In genomic region chr3:182693723-182694122, GRCh38 we compare ENCODE assay signal across 38 cellular contexts.
"Had no signal": no experiment of that assay in that cellular context is flagged by ENCODE, and none has a peak within 500 bp of the region (broad histone marks: within the 10 kb centered on the region; RNA-seq: fewer than 3 reads in every experiment).

No MANE protein-coding gene starts in this region.

- H3K4me3 Mint-ChIP-seq: activated naive CD4-positive, alpha-beta T cell treated with anti-CD3 and anti-CD28 coated beads for 36 hours; activated naive CD4-positive, alpha-beta T cell treated with anti-CD3 and anti-CD28 coated beads, Interleukin-2, amount 10 ng/mL, durations not matched to agents 7 days and 5 days; activated naive CD4-positive, alpha-beta T cell treated with anti-CD3 and anti-CD28 coated beads, Interleukin-2, amount 50 U/mL, for 24 hours; activated naive CD8-positive, alpha-beta T cell; activated naive CD8-positive, alpha-beta T cell treated with anti-CD3 and anti-CD28 coated beads for 36 hours; activated naive CD8-positive, alpha-beta T cell treated with anti-CD3 and anti-CD28 coated beads, Interleukin-2, amount 10 ng/mL, durations not matched to agents 7 days and 5 days; activated naive CD8-positive, alpha-beta T cell treated with anti-CD3 and anti-CD28 coated beads, Interleukin-2, amount 50 U/mL, for 24 hours; activated T-cell treated with anti-CD3 and anti-CD28 coated beads, Interleukin-2, amount 50 U/mL, for 4 hours; activated T-cell treated with anti-CD3 and anti-CD28 coated beads, Interleukin-2, amount 50 U/mL, for 72 hours; activated T-helper 1 cell treated with anti-CD3 and anti-CD28 coated beads, Interleukin-12 subunit alpha, Interleukin-12 subunit beta, Interleukin-2, Interleukin-4 antibody, amounts not matched to agents 30 ng/mL and 10 ng/mL and 1 ng/mL, durations not matched to agents 14 hours and 24 hours and 36 hours; activated T-helper 17 cell treated with anti-CD3 and anti-CD28 coated beads, Interleukin-2, amount 50 U/mL, for 72 hours; brain; central memory CD8-positive, alpha-beta T cell had no signal

- H3K27ac Mint-ChIP-seq: activated naive CD4-positive, alpha-beta T cell treated with anti-CD3 and anti-CD28 coated beads for 36 hours; activated naive CD4-positive, alpha-beta T cell treated with anti-CD3 and anti-CD28 coated beads, Interleukin-2, amount 10 ng/mL, durations not matched to agents 7 days and 5 days; activated naive CD4-positive, alpha-beta T cell treated with anti-CD3 and anti-CD28 coated beads, Interleukin-2, amount 50 U/mL, for 24 hours; activated naive CD4-positive, alpha-beta T cell treated with anti-CD3 and anti-CD28 coated beads, Interleukin-2, amount 50 U/mL, for 72 hours; activated naive CD8-positive, alpha-beta T cell; activated naive CD8-positive, alpha-beta T cell treated with anti-CD3 and anti-CD28 coated beads for 36 hours; activated naive CD8-positive, alpha-beta T cell treated with anti-CD3 and anti-CD28 coated beads, Interleukin-2, amount 10 ng/mL, durations not matched to agents 7 days and 5 days; activated naive CD8-positive, alpha-beta T cell treated with anti-CD3 and anti-CD28 coated beads, Interleukin-2, amount 50 U/mL, for 24 hours; activated T-cell treated with anti-CD3 and anti-CD28 coated beads, Interleukin-2, amount 50 U/mL, for 72 hours; activated T-helper 1 cell treated with anti-CD3 and anti-CD28 coated beads, Interleukin-12 subunit alpha, Interleukin-12 subunit beta, Interleukin-2, Interleukin-4 antibody, amounts not matched to agents 30 ng/mL and 10 ng/mL and 1 ng/mL, durations not matched to agents 14 hours and 24 hours and 36 hours; activated T-helper 17 cell treated with anti-CD3 and anti-CD28 coated beads, Interleukin-2, amount 50 U/mL, for 72 hours; activated T-helper 2 cell treated with anti-CD3 and anti-CD28 coated beads, Interferon-gamma antibody, Interleukin-2, Interleukin-4, amounts not matched to agents 10 μg/mL and 5 μg/mL and 100 μg/mL, durations not matched to agents 14 hours and 24 hours and 36 hours; brain had no signal

- FAIRE-seq: astrocyte, bronchial epithelial cell had no signal

- H3K4me3 ChIP-seq: adrenal gland, ascending aorta, body of pancreas, breast epithelium, cardiac muscle cell had no signal

- H3K4me1 Mint-ChIP-seq: activated naive CD4-positive, alpha-beta T cell treated with anti-CD3 and anti-CD28 coated beads, Interleukin-2, amount 10 ng/mL, durations not matched to agents 7 days and 5 days; activated naive CD4-positive, alpha-beta T cell treated with anti-CD3 and anti-CD28 coated beads, Interleukin-2, amount 50 U/mL, for 24 hours; activated naive CD8-positive, alpha-beta T cell treated with anti-CD3 and anti-CD28 coated beads for 36 hours; activated naive CD8-positive, alpha-beta T cell treated with anti-CD3 and anti-CD28 coated beads, Interleukin-2, amount 10 ng/mL, durations not matched to agents 7 days and 5 days; activated naive CD8-positive, alpha-beta T cell treated with anti-CD3 and anti-CD28 coated beads, Interleukin-2, amount 50 U/mL, for 24 hours; activated T-helper 17 cell treated with anti-CD3 and anti-CD28 coated beads, Interleukin-2, amount 50 U/mL, for 72 hours; central memory CD8-positive, alpha-beta T cell had no signal

- H3K27me3 Mint-ChIP-seq: activated naive CD4-positive, alpha-beta T cell treated with anti-CD3 and anti-CD28 coated beads, Interleukin-2, amount 50 U/mL, for 24 hours; activated naive CD8-positive, alpha-beta T cell; activated naive CD8-positive, alpha-beta T cell treated with anti-CD3 and anti-CD28 coated beads, Interleukin-2, amount 50 U/mL, for 24 hours had no signal

- H3K9me3 ChIP-seq: adrenal gland, ascending aorta, body of pancreas, breast epithelium had no signal

- H3K36me3 ChIP-seq: adrenal gland, ascending aorta, brain microvascular endothelial cell, breast epithelium, cardiac muscle cell had no signal

- H3K4me1 ChIP-seq: adrenal gland, ascending aorta, body of pancreas, breast epithelium had no signal

- H3K27ac ChIP-seq: adrenal gland, ascending aorta, body of pancreas, brain microvascular endothelial cell, breast epithelium, cardiac muscle cell had no signal

- H3K36me3 Mint-ChIP-seq: activated naive CD4-positive, alpha-beta T cell treated with anti-CD3 and anti-CD28 coated beads, Interleukin-2, amount 10 ng/mL, durations not matched to agents 7 days and 5 days; activated naive CD4-positive, alpha-beta T cell treated with anti-CD3 and anti-CD28 coated beads, Interleukin-2, amount 50 U/mL, for 24 hours; activated naive CD4-positive, alpha-beta T cell treated with anti-CD3 and anti-CD28 coated beads, Interleukin-2, amount 50 U/mL, for 72 hours; activated naive CD8-positive, alpha-beta T cell; activated naive CD8-positive, alpha-beta T cell treated with anti-CD3 and anti-CD28 coated beads for 36 hours; activated naive CD8-positive, alpha-beta T cell treated with anti-CD3 and anti-CD28 coated beads, Interleukin-2, amount 10 ng/mL, durations not matched to agents 7 days and 5 days; brain had no signal

- ATAC-seq: activated naive CD4-positive, alpha-beta T cell treated with anti-CD3 and anti-CD28 coated beads, Interleukin-2, amount 50 U/mL, for 72 hours; activated naive CD8-positive, alpha-beta T cell treated with anti-CD3 and anti-CD28 coated beads, Interleukin-2, amount 50 U/mL, for 24 hours; activated T-cell treated with anti-CD3 and anti-CD28 coated beads, Interleukin-2, amount 50 U/mL, for 4 hours; activated T-cell treated with anti-CD3 and anti-CD28 coated beads, Interleukin-2, amount 50 U/mL, for 72 hours; activated T-helper 17 cell treated with anti-CD3 and anti-CD28 coated beads, Interleukin-2, amount 50 U/mL, for 72 hours; body of pancreas had no signal

- DNase-seq: activated effector memory CD4-positive, alpha-beta T cell treated with anti-CD3 and anti-CD28 coated beads, Interleukin-2, amount 50 U/mL, for 16 hours; activated effector memory CD4-positive, alpha-beta T cell treated with Interleukin-2 at 50 U/mL for 16 hours; activated gamma-delta T cell; activated gamma-delta T cell treated with Interleukin-2 at 50 U/mL for 16 hours; activated naive CD4-positive, alpha-beta T cell; activated naive CD4-positive, alpha-beta T cell treated with anti-CD3 and anti-CD28 coated beads for 36 hours; activated naive CD4-positive, alpha-beta T cell treated with anti-CD3 and anti-CD28 coated beads, Interleukin-2, amount 10 ng/mL, durations not matched to agents 7 days and 5 days; activated naive CD4-positive, alpha-beta T cell treated with anti-CD3 and anti-CD28 coated beads, Interleukin-2, amount 50 U/mL, for 16 hours; activated naive CD4-positive, alpha-beta T cell treated with Interleukin-2 at 50 U/mL for 16 hours; activated naive CD8-positive, alpha-beta T cell treated with anti-CD3 and anti-CD28 coated beads for 36 hours; activated naive CD8-positive, alpha-beta T cell treated with anti-CD3 and anti-CD28 coated beads, Interleukin-2, amount 10 ng/mL, durations not matched to agents 7 days and 5 days; activated naive CD8-positive, alpha-beta T cell treated with anti-CD3 and anti-CD28 coated beads, Interleukin-2, amount 50 U/mL, for 24 hours; activated T-cell treated with anti-CD3 and anti-CD28 coated beads, Interleukin-2, amount 50 U/mL, for 4 hours; activated T-cell treated with anti-CD3 and anti-CD28 coated beads, Interleukin-2, amount 50 U/mL, for 48 hours; activated T-cell treated with anti-CD3 and anti-CD28 coated beads, Interleukin-2, amount 50 U/mL, for 72 hours; adrenal gland; amniotic stem cell; amygdala; anterior cingulate cortex; aorta; body of pancreas; brain microvascular endothelial cell; caudate nucleus; central memory CD4-positive, alpha-beta T cell; cerebellar nuclear complex had no signal

- H3K9me3 Mint-ChIP-seq: activated naive CD4-positive, alpha-beta T cell treated with anti-CD3 and anti-CD28 coated beads for 36 hours; activated naive CD4-positive, alpha-beta T cell treated with anti-CD3 and anti-CD28 coated beads, Interleukin-2, amount 10 ng/mL, durations not matched to agents 7 days and 5 days; activated naive CD4-positive, alpha-beta T cell treated with anti-CD3 and anti-CD28 coated beads, Interleukin-2, amount 50 U/mL, for 24 hours; activated naive CD4-positive, alpha-beta T cell treated with anti-CD3 and anti-CD28 coated beads, Interleukin-2, amount 50 U/mL, for 72 hours; activated naive CD8-positive, alpha-beta T cell treated with anti-CD3 and anti-CD28 coated beads for 36 hours; activated naive CD8-positive, alpha-beta T cell treated with anti-CD3 and anti-CD28 coated beads, Interleukin-2, amount 10 ng/mL, durations not matched to agents 7 days and 5 days; activated naive CD8-positive, alpha-beta T cell treated with anti-CD3 and anti-CD28 coated beads, Interleukin-2, amount 50 U/mL, for 24 hours; activated T-cell treated with anti-CD3 and anti-CD28 coated beads, Interleukin-2, amount 50 U/mL, for 4 hours; activated T-cell treated with anti-CD3 and anti-CD28 coated beads, Interleukin-2, amount 50 U/mL, for 72 hours; activated T-helper 1 cell treated with anti-CD3 and anti-CD28 coated beads, Interleukin-12 subunit alpha, Interleukin-12 subunit beta, Interleukin-2, Interleukin-4 antibody, amounts not matched to agents 30 ng/mL and 10 ng/mL and 1 ng/mL, durations not matched to agents 14 hours and 24 hours and 36 hours; activated T-helper 17 cell treated with anti-CD3 and anti-CD28 coated beads, Interleukin-2, amount 50 U/mL, for 72 hours; activated T-helper 2 cell treated with anti-CD3 and anti-CD28 coated beads, Interferon-gamma antibody, Interleukin-2, Interleukin-4, amounts not matched to agents 10 μg/mL and 5 μg/mL and 100 μg/mL, durations not matched to agents 14 hours and 24 hours and 36 hours; brain; central memory CD8-positive, alpha-beta T cell had no signal

- H3K27me3 ChIP-seq: adrenal gland, ascending aorta, body of pancreas, brain microvascular endothelial cell, breast epithelium, cardiac muscle cell had no signal
